ENCODE assay signal across 8 cellular contexts in the genomic region with DNA sequence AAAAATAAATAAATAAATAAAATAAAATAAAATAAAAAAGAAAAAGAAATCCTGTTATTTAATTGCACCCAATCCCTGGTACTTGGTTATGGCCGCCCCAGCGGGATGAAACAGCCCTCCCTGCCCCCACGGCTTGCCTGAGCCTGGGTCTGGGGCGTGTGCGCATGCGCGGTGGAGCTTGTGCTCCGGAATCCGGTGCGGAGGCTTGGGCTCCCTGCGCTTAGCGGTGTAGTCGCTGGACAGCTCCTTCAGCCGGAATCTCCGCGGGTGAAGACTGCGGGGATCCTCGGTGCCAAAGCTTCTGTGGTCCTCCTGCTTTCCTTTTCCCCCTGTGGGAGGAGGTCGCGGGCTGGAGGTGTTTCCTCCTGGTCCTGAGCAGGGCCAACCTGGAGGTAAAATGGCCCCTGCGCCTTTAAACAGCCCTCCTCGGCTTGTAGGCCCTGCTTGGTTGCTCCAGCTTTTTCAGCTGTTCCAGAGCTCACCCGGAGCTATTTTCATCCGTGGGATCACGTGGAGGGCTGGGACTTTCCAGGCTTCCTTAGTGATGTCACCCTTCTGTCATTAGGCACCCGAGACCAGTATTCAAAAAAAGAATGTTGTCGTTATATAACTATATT. TPM values are rescaled to one million over a fixed set of nuclear protein-coding genes. Genes with fewer than 3 reads are reported as not detected.
DNase-seq lines count a peak whose midpoint lies in the region; ATAC-seq and TF ChIP-seq lines count a peak whose summit lies in the region.

A gene with protein sequence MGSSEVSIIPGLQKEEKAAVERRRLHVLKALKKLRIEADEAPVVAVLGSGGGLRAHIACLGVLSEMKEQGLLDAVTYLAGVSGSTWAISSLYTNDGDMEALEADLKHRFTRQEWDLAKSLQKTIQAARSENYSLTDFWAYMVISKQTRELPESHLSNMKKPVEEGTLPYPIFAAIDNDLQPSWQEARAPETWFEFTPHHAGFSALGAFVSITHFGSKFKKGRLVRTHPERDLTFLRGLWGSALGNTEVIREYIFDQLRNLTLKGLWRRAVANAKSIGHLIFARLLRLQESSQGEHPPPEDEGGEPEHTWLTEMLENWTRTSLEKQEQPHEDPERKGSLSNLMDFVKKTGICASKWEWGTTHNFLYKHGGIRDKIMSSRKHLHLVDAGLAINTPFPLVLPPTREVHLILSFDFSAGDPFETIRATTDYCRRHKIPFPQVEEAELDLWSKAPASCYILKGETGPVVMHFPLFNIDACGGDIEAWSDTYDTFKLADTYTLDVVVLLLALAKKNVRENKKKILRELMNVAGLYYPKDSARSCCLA (minus strand): TSS at position 468 of the 617 bp plus-strand sequence. CDS start 4,288 bp downstream, outside the sequence.

- no peak for TF ChIP-seq CTCF in GM10266 (IDR thresholded peaks at IDR 0.05; ENCODE audit: control insufficient read depth, insufficient read depth, low read depth, missing control alignments)

- DNase-seq in GM10266 (ENCODE audit: extremely low spot score): peak; percentile 95
- peak; percentile 75 to 95 for DNase-seq in NCI-H526 (lab: John Stamatoyannopoulos, UW)
- peak; percentile 70 to 80 for DNase-seq in activated CD4-positive, alpha-beta T cell treated with anti-CD3 and anti-CD28 coated beads, Interleukin-2, amount 50 U/mL, for 24 hours (ENCODE audit: low read depth in 1 of 2, low spot score in 1 of 2)
- DNase-seq in dermis blood vessel endothelial cell: peak; percentile 96
- peak; percentile 89 for DNase-seq in left lobe of liver (ENCODE audit: low spot score)
- peak; percentile 84 for DNase-seq in stimulated activated CD4-positive, alpha-beta T cell treated with anti-CD3 and anti-CD28 coated beads, Interleukin-1b, Interleukin-23, amount 100 ng/mL, for 48 hours

- ATAC-seq in HG03354 (IDR thresholded peaks at IDR 0.05; ENCODE audit: poor library complexity, severe bottlenecking, unreplicated experiment) (peak; percentile 61), left lobe of liver (peak; percentile 84), GM19467 (IDR thresholded peaks at IDR 0.05; ENCODE audit: unreplicated experiment) (no peak)

RNA-seq across cellular contexts. Expression of the gene that starts here (rescaled TPM):
- total RNA-seq in dermis blood vessel endothelial cell (28.4 and 104 TPM in 2 replicates), left lobe of liver (4.5 TPM)
